In genomic region chr2:71510196-71510807, GRCh38 we compare ENCODE assay signal across 8 cellular contexts. TPM values are rescaled to one million over a fixed set of nuclear protein-coding genes. Genes with fewer than 3 reads are reported as not detected.
A peak's percentile ranks its signal among the peaks of the same experiment; 100 is the strongest.
DNase-seq lines count a peak whose midpoint lies in the region; ATAC-seq, FAIRE-seq and TF ChIP-seq lines count a peak whose summit lies in the region.

No MANE protein-coding gene starts in this region.

- no TSS peak for BruUV-seq in endothelial cell of umbilical vein (replicated peaks; lab: Mats Ljungman, UMichigan)

- peak; percentile 92 for FAIRE-seq in endothelial cell of umbilical vein (lab: Jason Lieb, UNC)

- H3K27ac Mint-ChIP-seq in activated CD8-positive, alpha-beta memory T cell treated with anti-CD3 and anti-CD28 coated beads, Interleukin-2, amount 10 ng/mL, durations not matched to agents 7 days and 5 days: no peak overlapping the region

- peaks cover 0 to 8% of the 10 kb centered on the region in 2 experiments for H3K36me3 ChIP-seq in endothelial cell of umbilical vein (ENCODE audit: control insufficient read depth in 2 of 2, extremely low read depth in 1 of 2, insufficient read depth in 2 of 2, low read length in 2 of 2)

- H2AFZ ChIP-seq in endothelial cell of umbilical vein (ENCODE audit: low read depth, low read length): no peak overlapping the region

- H3K79me2 ChIP-seq in endothelial cell of umbilical vein (ENCODE audit: control insufficient read depth, insufficient read depth, low read length): no peaks in the 10 kb centered on the region

- H3K27me3 Mint-ChIP-seq in activated CD8-positive, alpha-beta memory T cell treated with anti-CD3 and anti-CD28 coated beads, Interleukin-2, amount 10 ng/mL, durations not matched to agents 7 days and 5 days: peaks cover 2% of the 10 kb centered on the region

- peak; percentile 89 to 90 for TF ChIP-seq CTCF in endothelial cell of umbilical vein (IDR thresholded peaks at IDR 0.05; ENCODE audit: extremely low read depth in 1 of 2, insufficient read depth in 1 of 2, low read depth in 1 of 2, low read length in 2 of 2)

- no peak overlapping the region for H3K27ac ChIP-seq in endothelial cell of umbilical vein (ENCODE audit: insufficient read depth, low read depth, low read length)

- H3K4me1 Mint-ChIP-seq in activated CD8-positive, alpha-beta memory T cell treated with anti-CD3 and anti-CD28 coated beads, Interleukin-2, amount 10 ng/mL, durations not matched to agents 7 days and 5 days: peaks cover 2% of the 10 kb centered on the region

- dilution Hi-C loops in endothelial cell of umbilical vein (cut with MboI; ENCODE audit: extremely low pct_ligation_motif_present, low sequenced_read_pairs): no loop called here

- no peaks in the 10 kb centered on the region for H3K36me3 Mint-ChIP-seq in activated CD8-positive, alpha-beta memory T cell treated with anti-CD3 and anti-CD28 coated beads, Interleukin-2, amount 10 ng/mL, durations not matched to agents 7 days and 5 days

- POLR2A ChIA-PET in endothelial cell of umbilical vein (lab: Charles Lee): interaction anchor here (1.0 to 1.3 kb wide), 3 partner anchors 50 to 211 kb away, joined by 3 to 4 read pairs (median 3); no protein-coding TSS in a partner anchor

- no peaks in the 10 kb centered on the region for H3K27me3 ChIP-seq in endothelial cell of umbilical vein (ENCODE audit: control insufficient read depth in 2 of 2, insufficient read depth in 2 of 2, low read length in 2 of 2)

- CTCF ChIA-PET in activated CD8-positive, alpha-beta memory T cell treated with anti-CD3 and anti-CD28 coated beads, Interleukin-2, amount 10 ng/mL, durations not matched to agents 7 days and 5 days (lab: Charles Lee): interaction anchor here (0.7 to 11.2 kb wide), 24 partner anchors 9 to 563 kb away, joined by 3 to 154 read pairs (median 4); partner anchors contain the start of genes DYSF and ZNF638
- CTCF ChIA-PET in endothelial cell of umbilical vein (lab: Charles Lee): interaction anchor here (0.6 to 15.3 kb wide), 24 partner anchors 11 to 410 kb away, joined by 3 to 670 read pairs (median 5); partner anchors contain the start of genes DYSF and ZNF638

- H3K4me3 Mint-ChIP-seq in activated CD8-positive, alpha-beta memory T cell treated with anti-CD3 and anti-CD28 coated beads, Interleukin-2, amount 10 ng/mL, durations not matched to agents 7 days and 5 days: no peak overlapping the region

- no peak for TF ChIP-seq POLR2A in endothelial cell of umbilical vein (IDR thresholded peaks at IDR 0.05; ENCODE audit: low read depth, low read length)

- ATAC-seq in HG02798 (IDR thresholded peaks at IDR 0.05; ENCODE audit: poor library complexity, unreplicated experiment): peak; percentile 64
- peak; percentile 63 for ATAC-seq in activated CD8-positive, alpha-beta memory T cell treated with anti-CD3 and anti-CD28 coated beads, Interleukin-2, amount 10 ng/mL, durations not matched to agents 7 days and 5 days
- ATAC-seq in HG03095 (IDR thresholded peaks at IDR 0.05; ENCODE audit: unreplicated experiment): no peak

- H3K9me1 ChIP-seq in endothelial cell of umbilical vein (replicated peaks; ENCODE audit: control insufficient read depth, extremely low read depth, insufficient read depth, low read length): no peaks in the 10 kb centered on the region

- H3K9me3 Mint-ChIP-seq in activated CD8-positive, alpha-beta memory T cell treated with anti-CD3 and anti-CD28 coated beads, Interleukin-2, amount 10 ng/mL, durations not matched to agents 7 days and 5 days (ENCODE audit: low read depth): no peaks in the 10 kb centered on the region

- peaks cover 8% of the 10 kb centered on the region for H3K4me1 ChIP-seq in endothelial cell of umbilical vein (ENCODE audit: control insufficient read depth, extremely low read depth, insufficient read depth, low read length)

- H3K4me2 ChIP-seq in endothelial cell of umbilical vein (ENCODE audit: insufficient read depth, low read length): no peak overlapping the region

- no peak overlapping the region for H3K4me3 ChIP-seq in endothelial cell of umbilical vein (replicated peaks in 1 of 3; ENCODE audit: insufficient read depth in 1 of 3, low read depth in 1 of 3, low read length in 3 of 3)

- no peak overlapping the region for H3K9ac ChIP-seq in endothelial cell of umbilical vein (replicated peaks; ENCODE audit: extremely low read depth, insufficient read depth, low read length)

- no peaks in the 10 kb centered on the region for H3K9me3 ChIP-seq in endothelial cell of umbilical vein (replicated peaks; ENCODE audit: control insufficient read depth, insufficient read depth, low read length)

- DNase-seq in EH (ENCODE audit: low read depth) (peak; percentile 64), NCI-H82 treated with DMSO at 0.1 percent for 48 hours (lab: John Stamatoyannopoulos, UW; ENCODE audit: unreplicated experiment) (peak; percentile 55), endothelial cell of umbilical vein (ENCODE audit: low read depth, low spot score) (peak; percentile 63), myocyte (ENCODE audit: low read depth) (peak; percentile 61)
- DNase-seq in activated CD8-positive, alpha-beta memory T cell treated with anti-CD3 and anti-CD28 coated beads, Interleukin-2, amount 10 ng/mL, durations not matched to agents 7 days and 5 days: peak; percentile 76
- peak; percentile 37 to 56 for DNase-seq in stimulated activated CD8-positive, alpha-beta memory T cell treated with anti-CD3 and anti-CD28 coated beads, Interleukin-7, amount 100 ng/mL, for 1 hour (ENCODE audit: low read depth in 2 of 2)

- intact Hi-C loops in endothelial cell of umbilical vein (cut with micrococcal nuclease): loop anchor here (1.0 to 10.0 kb wide), 4 partner anchors 18 to 211 kb away; no protein-coding TSS in a partner anchor

- no peaks in the 10 kb centered on the region for H4K20me1 ChIP-seq in endothelial cell of umbilical vein (replicated peaks; ENCODE audit: control insufficient read depth, extremely low read depth, insufficient read depth, low read length)

TF ChIP-seq in endothelial cell of umbilical vein, 7 proteins besides CTCF, POLR2A, EP300 and RAD21:
- TF ChIP-seq FOS (IDR thresholded peaks at IDR 0.05; ENCODE audit: borderline replicate concordance, insufficient read depth, low read length): no peak
- no peak for TF ChIP-seq MAX (IDR thresholded peaks at IDR 0.05; ENCODE audit: insufficient read depth, insufficient read length)
- TF ChIP-seq JUN (IDR thresholded peaks at IDR 0.05; ENCODE audit: borderline replicate concordance, insufficient read depth, insufficient read length, low read depth): no peak
- TF ChIP-seq EZH2 (IDR thresholded peaks at IDR 0.05; ENCODE audit: borderline replicate concordance, low read depth, low read length, severe bottlenecking): no peak

RNA-seq across cellular contexts. Expression of gene DYSF, which starts 56.9 kb away (rescaled TPM):
- total RNA-seq in activated CD8-positive, alpha-beta memory T cell treated with anti-CD3 and anti-CD28 coated beads, Interleukin-2, amount 10 ng/mL, durations not matched to agents 7 days and 5 days: 1 to 10 TPM; 7.3 to 8.9 TPM
- 134 and 152 TPM in 2 replicates for total RNA-seq in endothelial cell of umbilical vein
- 50.9 and 53.5 TPM in 2 replicates for polyA plus RNA-seq in endothelial cell of umbilical vein
- polyA plus RNA-seq in endothelial cell of umbilical vein (2011; cell fraction: cytosol; rRNA removed): 49.0 and 50.6 TPM in 2 replicates
- 84.1 and 102 TPM in 2 replicates for polyA plus RNA-seq in endothelial cell of umbilical vein (2011; cell fraction: nucleus; rRNA removed)
- 29.9 and 46.0 TPM in 2 replicates for polyA plus RNA-seq in endothelial cell of umbilical vein (2012)
- 111 and 117 TPM in 2 replicates for polyA minus RNA-seq in endothelial cell of umbilical vein
- polyA minus RNA-seq in endothelial cell of umbilical vein (2011; cell fraction: cytosol; rRNA and poly(A)+ RNA removed): 0.72 TPM
- polyA minus RNA-seq in endothelial cell of umbilical vein (2011; cell fraction: nucleus; rRNA and poly(A)+ RNA removed): 62.9 and 88.7 TPM in 2 replicates
- 114 and 149 TPM in 2 replicates for total RNA-seq in myocyte
- polyA plus RNA-seq in myocyte (2012): 176 TPM

Comparison
In these comparisons a context has a peak if more than half of its experiments do, and no peak if none do; other contexts are left out.
1. RNA of gene DYSF, which starts 56.9 kb away (total RNA-seq): 134 to 152 TPM in endothelial cell of umbilical vein and 114 to 149 TPM in myocyte; 7.3 to 8.9 TPM in activated CD8-positive, alpha-beta memory T cell treated with anti-CD3 and anti-CD28 coated beads, Interleukin-2, amount 10 ng/mL, durations not matched to agents 7 days and 5 days; every median in the first group is over 10 times any median in the second.
2. Peak in every context shown above with its lines, with median percentiles within 50 percentile points of each other: DNase-seq.